14 cellular contexts compared by ENCODE assay signal in genomic region chr11:103532133-103532788, GRCh38.
DNase-seq lines count a peak whose midpoint lies in the region; ATAC-seq, FAIRE-seq and TF ChIP-seq lines count a peak whose summit lies in the region.
"Had no signal": no experiment of that assay in that cellular context is flagged by ENCODE, and none has a peak within 500 bp of the region (broad histone marks: within the 10 kb centered on the region; RNA-seq: fewer than 3 reads in every experiment).

No MANE protein-coding gene starts in this region.

- intact Hi-C loops in A673 (cut with micrococcal nuclease; ENCODE audit: unreplicated experiment) = no loop called here

- H3K36me3 Mint-ChIP-seq in HFFc6 (ENCODE audit: low read depth) (no peaks in the 10 kb centered on the region), astrocyte (ENCODE audit: low read depth, unreplicated experiment) (no peaks in the 10 kb centered on the region), type B pancreatic cell (no peaks in the 10 kb centered on the region)
- no peaks in the 10 kb centered on the region for H3K36me3 Mint-ChIP-seq in activated T-cell treated with anti-CD3 and anti-CD28 coated beads, Interleukin-2, amount 50 U/mL, for 72 hours (ENCODE audit: insufficient read depth in 2 of 2)

- H3K27ac ChIP-seq in A673 (ENCODE audit: low read depth, low read length, poor library complexity, severe bottlenecking) (no peak overlapping the region), astrocyte (ENCODE audit: low read depth, low read length) (peak overlapping the region; percentile 78)
- H3K27ac ChIP-seq: tibial nerve had no signal

- peak overlapping the region; percentile 72 for H3K4me2 ChIP-seq in astrocyte (ENCODE audit: low read length)

- H3K4me1 ChIP-seq in A673 (ENCODE audit: insufficient read depth, low read length, poor library complexity, severe bottlenecking) (peaks cover 29% of the 10 kb centered on the region), astrocyte (ENCODE audit: insufficient read depth, low read length) (peaks cover 51% of the 10 kb centered on the region)
- H3K4me1 ChIP-seq: tibial nerve had no signal

- ATAC-seq in activated T-cell treated with anti-CD3 and anti-CD28 coated beads, Interleukin-2, amount 50 U/mL, for 72 hours (replicated peaks in 1 of 2) = no peak

- H3K27ac Mint-ChIP-seq in HFFc6 = peak overlapping the region; percentile 92
- peak overlapping the region; percentile 93 for H3K27ac Mint-ChIP-seq in astrocyte (ENCODE audit: unreplicated experiment)
- no peak overlapping the region for H3K27ac Mint-ChIP-seq in activated T-cell treated with anti-CD3 and anti-CD28 coated beads, Interleukin-2, amount 50 U/mL, for 72 hours
- H3K27ac Mint-ChIP-seq in type B pancreatic cell = no peak overlapping the region
- H3K27ac Mint-ChIP-seq: B cell had no signal

- H3K4me1 Mint-ChIP-seq in HFFc6 (ENCODE audit: low read depth) (peaks cover 82% of the 10 kb centered on the region), astrocyte (ENCODE audit: low read depth, unreplicated experiment) (peaks cover 54% of the 10 kb centered on the region), type B pancreatic cell (ENCODE audit: unreplicated experiment) (peaks cover 24% of the 10 kb centered on the region)
- no peaks in the 10 kb centered on the region for H3K4me1 Mint-ChIP-seq in activated T-cell treated with anti-CD3 and anti-CD28 coated beads, Interleukin-2, amount 50 U/mL, for 72 hours (ENCODE audit: low read depth)
- H3K4me1 Mint-ChIP-seq: B cell had no signal

- H4K20me1 ChIP-seq in astrocyte (ENCODE audit: insufficient read depth, low read length) = no peaks in the 10 kb centered on the region

- CTCF ChIA-PET in A673 (lab: Charles Lee) = no interaction called here

- POLR2A ChIA-PET in A673 (lab: Charles Lee; ENCODE audit: low non-redundant PET) = no interaction called here

- no TSS peak for BruUV-seq in A673 (replicated peaks; lab: Mats Ljungman, UMichigan)

- DNase-seq in A673 (ENCODE audit: low spot score) (peak; percentile 63), HFFc6 (peak; percentile 85), astrocyte (ENCODE audit: low read depth) (peak; percentile 85), glomerular visceral epithelial cell (ENCODE audit: extremely low spot score) (peak; percentile 63), type B pancreatic cell (ENCODE audit: extremely low spot score, unreplicated experiment) (no peak)
- no peak for DNase-seq in stimulated activated CD4-positive, alpha-beta T cell treated with anti-CD3 and anti-CD28 coated beads, Interleukin-4, amount 100 ng/mL, for 24 hours
- DNase-seq in activated T-cell treated with anti-CD3 and anti-CD28 coated beads, Interleukin-2, amount 50 U/mL, for 72 hours = no peak
- DNase-seq in activated T-cell treated with anti-CD3 and anti-CD28 coated beads, Interleukin-2, amount 50 U/mL, for 48 hours = no peak
- DNase-seq: activated CD8-positive, alpha-beta memory T cell treated with anti-CD3 and anti-CD28 coated beads, Interleukin-2, amount 50 U/mL, for 48 hours; NCI-H1092 treated with DMSO at 0.1 percent for 48 hours; NCI-H446 had no signal

- H3K27me3 Mint-ChIP-seq in HFFc6 (ENCODE audit: insufficient read depth) (no peaks in the 10 kb centered on the region), astrocyte (ENCODE audit: low read depth, unreplicated experiment) (no peaks in the 10 kb centered on the region), type B pancreatic cell (no peaks in the 10 kb centered on the region)
- H3K27me3 Mint-ChIP-seq in activated T-cell treated with anti-CD3 and anti-CD28 coated beads, Interleukin-2, amount 50 U/mL, for 72 hours (ENCODE audit: low read depth) = peaks cover 18% of the 10 kb centered on the region
- H3K27me3 Mint-ChIP-seq: B cell had no signal

- H2AFZ ChIP-seq in astrocyte (ENCODE audit: low read depth, low read length) = no peak overlapping the region

- peak overlapping the region; percentile 51 for H3K9ac ChIP-seq in astrocyte (ENCODE audit: low read length)

- peak; percentile 98 for FAIRE-seq in astrocyte (lab: Jason Lieb, UNC)
- FAIRE-seq: endometrium had no signal

- H3K4me3 ChIP-seq in A673 (ENCODE audit: low read depth, low read length, poor library complexity, severe bottlenecking) (no peak overlapping the region), astrocyte (ENCODE audit: insufficient read depth, low read depth, low read length) (no peak overlapping the region)
- H3K4me3 ChIP-seq: tibial nerve had no signal

- H3K4me3 Mint-ChIP-seq in HFFc6 (peak overlapping the region; percentile 58), astrocyte (ENCODE audit: unreplicated experiment) (no peak overlapping the region), type B pancreatic cell (no peak overlapping the region)
- no peak overlapping the region for H3K4me3 Mint-ChIP-seq in activated T-cell treated with anti-CD3 and anti-CD28 coated beads, Interleukin-2, amount 50 U/mL, for 72 hours
- H3K4me3 Mint-ChIP-seq: B cell had no signal

- no peaks in the 10 kb centered on the region for H3K79me2 ChIP-seq in astrocyte (ENCODE audit: insufficient read depth, low read length)

- no peaks in the 10 kb centered on the region for H3K27me3 ChIP-seq in A673 (replicated peaks; ENCODE audit: insufficient read depth, low read depth, low read length, poor library complexity)
- H3K27me3 ChIP-seq in astrocyte (ENCODE audit: insufficient read depth, low read length) = no peaks in the 10 kb centered on the region
- H3K27me3 ChIP-seq: tibial nerve had no signal

- TF ChIP-seq CTCF in A673 (conservative IDR thresholded peaks at IDR 0.05; ENCODE audit: low read depth, low read length) = no peak
- TF ChIP-seq CTCF in HFFc6 (IDR thresholded peaks at IDR 0.05) = no peak
- no peak for TF ChIP-seq CTCF in astrocyte (IDR thresholded peaks at IDR 0.05; ENCODE audit: insufficient read depth, low read depth, low read length)
- no peak for TF ChIP-seq CTCF in type B pancreatic cell (conservative IDR thresholded peaks at IDR 0.05)

- no peaks in the 10 kb centered on the region for H3K9me3 Mint-ChIP-seq in HFFc6
- H3K9me3 Mint-ChIP-seq in astrocyte (ENCODE audit: unreplicated experiment) = no peaks in the 10 kb centered on the region
- H3K9me3 Mint-ChIP-seq in activated T-cell treated with anti-CD3 and anti-CD28 coated beads, Interleukin-2, amount 50 U/mL, for 72 hours = no peaks in the 10 kb centered on the region
- no peaks in the 10 kb centered on the region for H3K9me3 Mint-ChIP-seq in type B pancreatic cell

- no peaks in the 10 kb centered on the region for H3K36me3 ChIP-seq in A673 (ENCODE audit: insufficient read depth, low read length, poor library complexity, severe bottlenecking)
- no peaks in the 10 kb centered on the region for H3K36me3 ChIP-seq in astrocyte (ENCODE audit: insufficient read depth, low read length)
- H3K36me3 ChIP-seq: tibial nerve had no signal

- H3K9me3 ChIP-seq in A673 (ENCODE audit: low read depth, low read length, poor library complexity, severe bottlenecking) (no peaks in the 10 kb centered on the region), astrocyte (ENCODE audit: insufficient read depth, low read depth, low read length) (no peaks in the 10 kb centered on the region)
- H3K9me3 ChIP-seq: tibial nerve had no signal

Comparison
In these comparisons a context has a peak if more than half of its experiments do, and no peak if none do; other contexts are left out.
1. DNase-seq: peak in A673 (single experiment), HFFc6 (single experiment), astrocyte (single experiment) and glomerular visceral epithelial cell (single experiment); none in stimulated activated CD4-positive, alpha-beta T cell treated with anti-CD3 and anti-CD28 coated beads, Interleukin-4, amount 100 ng/mL, for 24 hours (single experiment), activated T-cell treated with anti-CD3 and anti-CD28 coated beads, Interleukin-2, amount 50 U/mL, for 72 hours (0 of 2), type B pancreatic cell (single experiment) and activated T-cell treated with anti-CD3 and anti-CD28 coated beads, Interleukin-2, amount 50 U/mL, for 48 hours (0 of 2).
2. H3K27ac Mint-ChIP-seq: peak in HFFc6 (single experiment) and astrocyte (single experiment); none in activated T-cell treated with anti-CD3 and anti-CD28 coated beads, Interleukin-2, amount 50 U/mL, for 72 hours (single experiment) and type B pancreatic cell (single experiment).